9 cellular contexts compared by ENCODE assay signal in the genomic region with DNA sequence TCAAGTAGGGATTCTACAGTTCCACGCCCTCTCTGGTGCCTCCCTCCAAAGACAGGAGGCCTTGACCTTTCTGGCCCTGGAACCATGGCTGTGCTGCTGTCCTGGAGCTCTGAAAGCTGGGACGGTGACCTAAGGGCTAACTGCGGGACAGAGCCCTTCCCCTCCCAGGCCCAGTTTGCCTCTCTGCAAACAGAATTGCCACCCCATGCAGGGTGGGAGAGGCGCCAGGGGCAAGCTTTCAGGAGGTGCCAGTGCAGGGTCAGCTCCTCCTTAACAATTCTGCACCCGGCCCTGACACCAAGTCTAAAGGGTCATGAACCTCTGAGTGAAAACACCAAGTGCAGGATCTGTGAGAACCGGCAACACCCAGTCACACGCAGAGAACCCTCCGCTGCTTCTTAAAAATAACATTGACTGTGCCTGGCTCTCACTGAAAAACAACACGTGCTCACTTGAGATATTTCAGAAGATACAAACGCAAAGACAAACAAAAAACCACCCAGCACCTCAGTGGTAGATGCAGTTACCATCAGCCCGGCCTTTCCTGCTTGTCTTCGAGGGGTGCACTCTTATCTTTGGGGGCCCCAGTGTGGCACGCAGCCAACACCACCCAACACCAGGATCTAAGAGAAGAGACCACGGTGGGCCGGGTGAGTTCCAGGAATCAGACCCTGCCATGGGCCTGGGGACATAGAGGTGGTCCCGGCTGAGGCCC. TPM values are rescaled to one million over a fixed set of nuclear protein-coding genes. Genes with fewer than 3 reads are reported as not detected.
DNase-seq lines count a peak whose midpoint lies in the region; ATAC-seq and TF ChIP-seq lines count a peak whose summit lies in the region.
"Had no signal": no experiment of that assay in that cellular context is flagged by ENCODE, and none has a peak within 500 bp of the region (broad histone marks: within the 10 kb centered on the region; RNA-seq: fewer than 3 reads in every experiment).

No MANE protein-coding gene starts in this region.

- no peaks in the 10 kb centered on the region for H3K4me1 ChIP-seq in CD8-positive, alpha-beta memory T cell (ENCODE audit: insufficient read depth, low read length)
- H3K4me1 ChIP-seq in adipocyte (ENCODE audit: control insufficient read depth, insufficient read depth, low read length) (peaks cover 51% of the 10 kb centered on the region), heart right ventricle (peaks cover 11 to 60% (median 30%) of the 10 kb centered on the region in 9 donors), psoas muscle (peaks cover 56% of the 10 kb centered on the region)

- H3K36me3 Mint-ChIP-seq in CD8-positive, alpha-beta memory T cell, result no peaks in the 10 kb centered on the region

- peak overlapping the region in 5 of 7 donors; percentile 21 to 86 (median 59) for H3K4me3 Mint-ChIP-seq in CD8-positive, alpha-beta memory T cell

- peaks cover 11 to 34% of the 10 kb centered on the region in 2 donors for H3K27me3 Mint-ChIP-seq in CD8-positive, alpha-beta memory T cell

- H3K9me3 Mint-ChIP-seq in CD8-positive, alpha-beta memory T cell, result peaks cover 0 to 4% (median 0%) of the 10 kb centered on the region in 5 donors

- ATAC-seq in heart right ventricle (peak in 5 of 8 donors; percentile 1 to 57 (median 38)), psoas muscle (peak; percentile 21 to 78 (median 64)), HG03280 (IDR thresholded peaks at IDR 0.05; ENCODE audit: unreplicated experiment) (no peak)

- intact Hi-C loops in heart right ventricle (cut with DNase I), result loop anchor here in 4 of 10 donors (5.0 to 10.0 kb wide), 3 partner anchors 80 to 142 kb away; no protein-coding TSS in a partner anchor
- intact Hi-C loops in psoas muscle (cut with DNase I), result loop anchor here in 1 of 2 donors (10.0 kb wide), 1 partner anchor 412 kb away; a partner anchor contains a TSS

- no peak overlapping the region for H3K27ac ChIP-seq in CD8-positive, alpha-beta memory T cell (ENCODE audit: low read depth, low read length)
- H3K27ac ChIP-seq in heart right ventricle (peak overlapping the region in 9 of 10 donors; percentile 65 to 89 (median 80)), psoas muscle (peak overlapping the region; percentile 98)

- no peak overlapping the region for H3K4me3 ChIP-seq in CD8-positive, alpha-beta memory T cell (ENCODE audit: low read length)
- H3K4me3 ChIP-seq in adipocyte (ENCODE audit: low read length) (peak overlapping the region; percentile 81), heart right ventricle (peak overlapping the region in 9 of 10 donors; percentile 54 to 88 (median 67)), psoas muscle (peak overlapping the region; percentile 85)

- no peaks in the 10 kb centered on the region for H3K36me3 ChIP-seq in CD8-positive, alpha-beta memory T cell (ENCODE audit: insufficient read depth, low read length)
- H3K36me3 ChIP-seq in adipocyte (ENCODE audit: control insufficient read depth, insufficient read depth, low read length, severe bottlenecking) (peaks cover 18% of the 10 kb centered on the region), heart right ventricle (peaks cover 0 to 7% (median 0%) of the 10 kb centered on the region in 9 donors), psoas muscle (ENCODE audit: insufficient read depth in 1 of 2, low read depth in 1 of 2) (peaks cover 0 to 10% of the 10 kb centered on the region in 2 donors)

- peak overlapping the region in 2 of 8 donors; percentile 3 to 79 for H3K27ac Mint-ChIP-seq in CD8-positive, alpha-beta memory T cell

- H3K9ac ChIP-seq in adipocyte (ENCODE audit: low read length), result peak overlapping the region; percentile 88

- H3K27me3 ChIP-seq in CD8-positive, alpha-beta memory T cell (ENCODE audit: insufficient read depth, low read length, poor library complexity, severe bottlenecking), result no peaks in the 10 kb centered on the region
- H3K27me3 ChIP-seq in adipocyte (replicated peaks; ENCODE audit: control insufficient read depth, insufficient read depth, low read length) (no peaks in the 10 kb centered on the region), heart right ventricle (peaks cover 0 to 14% (median 0%) of the 10 kb centered on the region in 7 donors), psoas muscle (ENCODE audit: insufficient read depth in 3 of 3, low read length in 2 of 3) (no peaks in the 10 kb centered on the region)

- H3K4me1 Mint-ChIP-seq in CD8-positive, alpha-beta memory T cell, result peaks cover 0 to 15% (median 2%) of the 10 kb centered on the region in 3 donors

- POLR2A ChIA-PET in CD8-positive, alpha-beta memory T cell (lab: Charles Lee), result no interaction called here

- CTCF ChIA-PET in CD8-positive, alpha-beta memory T cell (lab: Charles Lee), result no interaction called here

- no peaks in the 10 kb centered on the region for H3K9me3 ChIP-seq in CD8-positive, alpha-beta memory T cell (ENCODE audit: low read length)
- H3K9me3 ChIP-seq in adipocyte (ENCODE audit: control insufficient read depth, low read length) (no peaks in the 10 kb centered on the region), heart right ventricle (no peaks in the 10 kb centered on the region), psoas muscle (no peaks in the 10 kb centered on the region)

- peak in 2 of 5 donors; percentile 39 to 41 for DNase-seq in CD8-positive, alpha-beta memory T cell
- DNase-seq in adipocyte (ENCODE audit: low read depth) (no peak), heart right ventricle (no peak), psoas muscle (peak; percentile 37 to 76), 8988T (no peak), HPDE6-E6E7 (ENCODE audit: extremely low spot score) (no peak)
- no peak for DNase-seq in activated CD4-positive, CD25-positive, alpha-beta regulatory T cell (lab: John Stamatoyannopoulos, UW)
- DNase-seq: KBM-7 had no signal

- no peak for TF ChIP-seq CTCF in heart right ventricle (IDR thresholded peaks at IDR 0.05)
- no peak for TF ChIP-seq CTCF in psoas muscle (IDR thresholded peaks at IDR 0.05)

- WGBS in heart right ventricle, 2 donors, result 60 to 61% methylated on average over 16 of the region's 16 CpGs
- 31 to 50% (median 41%) methylated on average over 16 of the region's 16 CpGs for WGBS in psoas muscle, 3 donors

RNA-seq across cellular contexts. Expression of a gene that starts 1.1 kb away (rescaled TPM):
- total RNA-seq in CD8-positive, alpha-beta memory T cell, result 1 to 10 TPM; 1.8 to 3.5 TPM
- polyA plus RNA-seq in CD8-positive, alpha-beta memory T cell, result 0.90 TPM
- total RNA-seq in heart right ventricle (10 to 100 TPM in 1 of 10 donors, 1 to 10 TPM in 9; 3.9 to 12.7 (median 6.3) TPM), psoas muscle (10 to 100 TPM in 2 of 4 donors, 1 to 10 TPM in 2; 8.6 to 36.9 (median 11.1) TPM)
- polyA plus RNA-seq in heart right ventricle (1 to 10 TPM; 4.2 to 6.9 TPM), psoas muscle (1 to 10 TPM; 7.8 to 9.2 (median 9.2) TPM)

Comparison
In these comparisons a context has a peak if more than half of its experiments do, and no peak if none do; other contexts are left out.
1. DNase-seq: peak in psoas muscle (2 of 2); none in adipocyte (single experiment), heart right ventricle (0 of 2), activated CD4-positive, CD25-positive, alpha-beta regulatory T cell (0 of 4), 8988T (single experiment) and HPDE6-E6E7 (single experiment).